In the genomic region with DNA sequence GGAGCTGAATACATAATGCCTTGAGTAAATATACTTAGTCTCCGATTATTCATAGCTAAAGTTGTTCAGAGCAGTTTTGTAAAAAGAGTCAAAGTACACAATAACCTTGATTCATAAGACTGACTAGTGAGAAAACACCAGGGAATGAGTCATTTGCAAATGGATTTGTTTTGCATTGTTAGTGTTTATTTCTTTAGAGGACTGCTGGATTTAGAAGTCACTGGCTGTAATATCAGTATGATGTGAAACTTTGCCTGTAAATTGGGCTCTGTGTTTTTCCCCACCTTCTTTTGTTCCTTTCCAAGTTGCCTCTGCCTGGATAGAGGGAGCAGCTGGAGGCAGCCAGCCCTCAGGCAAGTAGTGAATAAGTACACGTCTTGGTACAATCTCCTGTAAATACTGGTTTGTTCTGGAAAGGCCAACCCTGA, we compare ENCODE assay signal across 13 cellular contexts.
DNase-seq lines count a peak whose midpoint lies in the region; ATAC-seq and TF ChIP-seq lines count a peak whose summit lies in the region.
"Had no signal": no experiment of that assay in that cellular context is flagged by ENCODE, and none has a peak within 500 bp of the region (broad histone marks: within the 10 kb centered on the region; RNA-seq: fewer than 3 reads in every experiment).

No MANE protein-coding gene starts in this region.

- no peak overlapping the region for H4K8ac ChIP-seq in mesenchymal stem cell (ENCODE audit: low read length)

- peaks cover 7% of the 10 kb centered on the region for H3K9me3 ChIP-seq in mesenchymal stem cell (ENCODE audit: control insufficient read depth, low read length)
- H3K9me3 ChIP-seq: right lobe of liver had no signal

- H3K4me2 ChIP-seq in mesenchymal stem cell (ENCODE audit: low read length, poor library complexity, severe bottlenecking) = no peak overlapping the region

- no peaks in the 10 kb centered on the region for H3K27me3 Mint-ChIP-seq in osteocyte (ENCODE audit: unreplicated experiment)
- H3K27me3 Mint-ChIP-seq: activated CD8-positive, alpha-beta T cell treated with anti-CD3 and anti-CD28 coated beads for 36 hours had no signal

- no peak overlapping the region for H2BK120ac ChIP-seq in mesenchymal stem cell (ENCODE audit: low read depth, low read length)

- H2AFZ ChIP-seq in mesenchymal stem cell (ENCODE audit: low read depth, low read length) = no peak overlapping the region

- no peak overlapping the region for H2BK5ac ChIP-seq in mesenchymal stem cell (ENCODE audit: low read depth, low read length, poor library complexity, severe bottlenecking)

- no peaks in the 10 kb centered on the region for H3K9me3 Mint-ChIP-seq in osteocyte (ENCODE audit: unreplicated experiment)

- no peaks in the 10 kb centered on the region for H3K36me3 Mint-ChIP-seq in osteocyte (ENCODE audit: unreplicated experiment)
- H3K36me3 Mint-ChIP-seq: activated naive CD4-positive, alpha-beta T cell treated with anti-CD3 and anti-CD28 coated beads, Interleukin-2, amount 50 U/mL, for 72 hours had no signal

- no peaks in the 10 kb centered on the region for H3K4me1 Mint-ChIP-seq in osteocyte (ENCODE audit: unreplicated experiment)

- H3K27me3 ChIP-seq in mesenchymal stem cell (ENCODE audit: control insufficient read depth in 1 of 2, insufficient read depth in 1 of 2, low read length in 2 of 2) = no peaks in the 10 kb centered on the region
- H3K27me3 ChIP-seq: right lobe of liver had no signal

- H3K23ac ChIP-seq in mesenchymal stem cell (ENCODE audit: low read length in 2 of 2) = no peak overlapping the region

- WGBS in mesenchymal stem cell = no CpG with 5 or more reads among the region's 2 CpGs

- H2BK15ac ChIP-seq in mesenchymal stem cell (ENCODE audit: low read depth, poor library complexity, severe bottlenecking) = no peak overlapping the region

- no peak overlapping the region for H3K27ac Mint-ChIP-seq in osteocyte (ENCODE audit: unreplicated experiment)
- H3K27ac Mint-ChIP-seq: activated CD8-positive, alpha-beta T cell treated with anti-CD3 and anti-CD28 coated beads for 36 hours; activated naive CD4-positive, alpha-beta T cell treated with anti-CD3 and anti-CD28 coated beads, Interleukin-2, amount 50 U/mL, for 72 hours had no signal

- no peak overlapping the region for H3K18ac ChIP-seq in mesenchymal stem cell (ENCODE audit: low read depth in 1 of 2, low read length in 2 of 2)

- in situ Hi-C loops in astrocyte of the cerebellum (cut with HindIII; ENCODE audit: low sequenced_read_pairs) = no loop called here

- no peak overlapping the region for H3K4ac ChIP-seq in mesenchymal stem cell (ENCODE audit: low read depth in 1 of 2, low read length in 2 of 2)

- H3K4me1 ChIP-seq in mesenchymal stem cell (ENCODE audit: control insufficient read depth, insufficient read depth, low read depth, low read length) = no peaks in the 10 kb centered on the region
- H3K4me1 ChIP-seq: right lobe of liver had no signal

- H2BK12ac ChIP-seq in mesenchymal stem cell (ENCODE audit: low read length in 2 of 2) = no peak overlapping the region

- H3K4me3 ChIP-seq in astrocyte of the cerebellum (ENCODE audit: low read depth, low read length) (no peak overlapping the region), mesenchymal stem cell (ENCODE audit: insufficient read depth in 1 of 2, low read depth in 1 of 2, low read length in 2 of 2) (no peak overlapping the region)
- H3K4me3 ChIP-seq: right lobe of liver had no signal

- no peak overlapping the region for H3K9ac ChIP-seq in mesenchymal stem cell (ENCODE audit: low read length)

- no peak for TF ChIP-seq CTCF in astrocyte of the cerebellum (IDR thresholded peaks at IDR 0.05; ENCODE audit: low read depth, low read length, missing control alignments)
- no peak for TF ChIP-seq CTCF in osteocyte (IDR thresholded peaks at IDR 0.05)

- H3K14ac ChIP-seq in mesenchymal stem cell (ENCODE audit: low read length in 2 of 2) = no peak overlapping the region

- H3K79me1 ChIP-seq in mesenchymal stem cell (replicated peaks; ENCODE audit: low read length, poor library complexity, severe bottlenecking) = no peaks in the 10 kb centered on the region

- peak; percentile 87 for DNase-seq in DMS53 (lab: John Stamatoyannopoulos, UW)
- DNase-seq in NCI-H1436 treated with DMSO at 0.1 percent for 48 hours (lab: John Stamatoyannopoulos, UW) = peak; percentile 74
- peak; percentile 13 for DNase-seq in astrocyte of the cerebellum (ENCODE audit: low read depth)
- DNase-seq in mesenchymal stem cell = peak; percentile 10
- DNase-seq in osteocyte (ENCODE audit: extremely low spot score, unreplicated experiment) = no peak
- DNase-seq in RPMI8226 = no peak
- DNase-seq: activated CD8-positive, alpha-beta T cell treated with anti-CD3 and anti-CD28 coated beads for 36 hours; NCI-H2227 treated with DMSO at 0.1 percent for 48 hours; right lobe of liver; T-helper 1 cell had no signal

- no peak overlapping the region for H2AK5ac ChIP-seq in mesenchymal stem cell (ENCODE audit: low read length, severe bottlenecking)

- no peaks in the 10 kb centered on the region for H3K36me3 ChIP-seq in mesenchymal stem cell (ENCODE audit: control insufficient read depth in 1 of 2, insufficient read depth in 2 of 2, low read depth in 1 of 2, low read length in 2 of 2)
- H3K36me3 ChIP-seq: right lobe of liver had no signal

- no peak overlapping the region for H3K27ac ChIP-seq in mesenchymal stem cell (ENCODE audit: low read length, poor library complexity, severe bottlenecking)
- H3K27ac ChIP-seq: right lobe of liver had no signal

- H4K91ac ChIP-seq in mesenchymal stem cell (ENCODE audit: low read length) = no peak overlapping the region

- ATAC-seq in GM21619 (IDR thresholded peaks at IDR 0.05; ENCODE audit: unreplicated experiment) (no peak), GM19452 (IDR thresholded peaks at IDR 0.05; ENCODE audit: unreplicated experiment) (no peak)
- ATAC-seq: activated CD8-positive, alpha-beta T cell treated with anti-CD3 and anti-CD28 coated beads for 36 hours; activated naive CD4-positive, alpha-beta T cell treated with anti-CD3 and anti-CD28 coated beads, Interleukin-2, amount 50 U/mL, for 72 hours; right lobe of liver had no signal

- H3K4me3 Mint-ChIP-seq in osteocyte (ENCODE audit: unreplicated experiment) = no peak overlapping the region
- H3K4me3 Mint-ChIP-seq: activated CD8-positive, alpha-beta T cell treated with anti-CD3 and anti-CD28 coated beads for 36 hours had no signal

Comparison
In these comparisons a context has a peak if more than half of its experiments do, and no peak if none do; other contexts are left out.
1. DNase-seq: peak in DMS53 (single experiment), NCI-H1436 treated with DMSO at 0.1 percent for 48 hours (single experiment), astrocyte of the cerebellum (single experiment) and mesenchymal stem cell (single experiment); none in osteocyte (single experiment) and RPMI8226 (single experiment).